In genomic region chr9:134525841-134526797, GRCh38 we compare ENCODE assay signal across 14 cellular contexts.
DNase-seq lines count a peak whose midpoint lies in the region; ATAC-seq and TF ChIP-seq lines count a peak whose summit lies in the region.
"Had no signal": no experiment of that assay in that cellular context is flagged by ENCODE, and none has a peak within 500 bp of the region (broad histone marks: within the 10 kb centered on the region; RNA-seq: fewer than 3 reads in every experiment).

No MANE protein-coding gene starts in this region.

- no peaks in the 10 kb centered on the region for H3K27me3 ChIP-seq in osteoblast (ENCODE audit: insufficient read depth, low read length)

- DNase-seq in AG08395 (ENCODE audit: low spot score) (peak; percentile 83), M059J (ENCODE audit: low read depth) (peak; percentile 39), Right ventricle myocardium superior (peak; percentile 82), osteoblast (ENCODE audit: insufficient read length, low spot score, missing footprints) (peak; percentile 94), NCI-H187 treated with DMSO at 0.1 percent for 48 hours (lab: John Stamatoyannopoulos, UW) (no peak), NCI-H524 treated with DMSO at 0.1 percent for 48 hours (lab: John Stamatoyannopoulos, UW) (no peak)
- DNase-seq: activated naive CD8-positive, alpha-beta T cell treated with anti-CD3 and anti-CD28 coated beads, Interleukin-2, amount 50 U/mL, for 24 hours; DMS79; gastrocnemius medialis; GOT3; natural killer cell had no signal

- peak overlapping the region; percentile 91 for H2AFZ ChIP-seq in osteoblast (ENCODE audit: low read length)

- H3K4me2 ChIP-seq in osteoblast (ENCODE audit: insufficient read depth, low read length), result peak overlapping the region; percentile 79

- ATAC-seq in Right ventricle myocardium superior (ENCODE audit: poor library complexity), result peak; percentile 85
- no peak for ATAC-seq in HG02678 (IDR thresholded peaks at IDR 0.05; ENCODE audit: unreplicated experiment)
- no peak for ATAC-seq in HG02623 (IDR thresholded peaks at IDR 0.05; ENCODE audit: unreplicated experiment)
- ATAC-seq: activated naive CD8-positive, alpha-beta T cell treated with anti-CD3 and anti-CD28 coated beads, Interleukin-2, amount 50 U/mL, for 24 hours; natural killer cell; WTC11 had no signal

- peak; percentile 32 for TF ChIP-seq CTCF in osteoblast (IDR thresholded peaks at IDR 0.05; ENCODE audit: extremely low read depth, low read depth, low read length)

- intact Hi-C loops in Right ventricle myocardium superior (cut with DNase I), result no loop called here

- no peaks in the 10 kb centered on the region for H3K79me2 ChIP-seq in osteoblast (ENCODE audit: insufficient read depth, low read length)

- H3K36me3 ChIP-seq in osteoblast (ENCODE audit: insufficient read depth, low read length), result no peaks in the 10 kb centered on the region
- H3K36me3 ChIP-seq: gastrocnemius medialis had no signal

- peaks cover 19% of the 10 kb centered on the region for H3K4me1 ChIP-seq in osteoblast (ENCODE audit: insufficient read depth, low read length)
- H3K4me1 ChIP-seq: gastrocnemius medialis had no signal

- peak overlapping the region; percentile 60 for H3K4me3 ChIP-seq in osteoblast (ENCODE audit: insufficient read depth, low read length)
- H3K4me3 ChIP-seq: gastrocnemius medialis had no signal

- peak overlapping the region; percentile 58 for H3K27ac ChIP-seq in osteoblast (ENCODE audit: low read depth, low read length)

- peaks cover 5% of the 10 kb centered on the region for H3K9me3 ChIP-seq in osteoblast (ENCODE audit: low read depth, low read length)

- no peaks in the 10 kb centered on the region for H4K20me1 ChIP-seq in osteoblast (ENCODE audit: insufficient read depth, low read length)

Comparison
In these comparisons a context has a peak if more than half of its experiments do, and no peak if none do; other contexts are left out.
1. DNase-seq: peak in AG08395 (single experiment), M059J (single experiment), Right ventricle myocardium superior (single experiment) and osteoblast (single experiment); none in NCI-H187 treated with DMSO at 0.1 percent for 48 hours (single experiment) and NCI-H524 treated with DMSO at 0.1 percent for 48 hours (single experiment).